In the genomic region with DNA sequence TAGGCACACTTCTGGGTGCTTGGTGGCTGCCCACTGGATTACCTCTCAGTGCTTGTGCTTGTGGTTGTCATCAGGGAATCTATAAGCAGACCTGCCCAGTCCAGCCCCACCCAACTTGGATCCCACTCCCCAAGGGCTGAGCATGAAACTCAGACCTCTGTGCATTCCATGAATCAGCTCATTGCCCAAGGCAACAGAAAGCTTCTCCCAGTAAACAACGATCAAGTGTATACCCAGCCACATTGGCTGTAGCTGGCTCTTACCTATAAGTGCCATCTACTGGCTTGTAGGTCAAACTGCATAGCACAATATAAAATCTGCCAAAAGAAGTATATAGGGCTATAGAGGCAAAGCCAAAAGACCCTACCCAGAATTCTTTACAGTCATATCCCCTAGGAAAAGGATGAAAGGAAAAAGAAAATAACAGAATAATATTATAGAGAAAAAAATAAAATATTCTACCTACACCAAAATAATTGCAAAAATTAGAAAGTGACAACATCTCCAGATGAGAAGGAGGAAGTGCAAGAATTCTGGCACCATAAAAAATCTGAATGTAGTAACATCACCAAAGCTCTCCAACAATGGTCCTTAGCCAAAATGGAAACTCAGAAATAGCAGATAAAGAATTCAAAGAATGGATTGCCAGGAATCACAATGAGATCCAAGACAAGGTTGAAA, we compare ENCODE assay signal across 9 cellular contexts.
DNase-seq lines count a peak whose midpoint lies in the region; ATAC-seq, FAIRE-seq and TF ChIP-seq lines count a peak whose summit lies in the region.
"Had no signal": no experiment of that assay in that cellular context is flagged by ENCODE, and none has a peak within 500 bp of the region (broad histone marks: within the 10 kb centered on the region; RNA-seq: fewer than 3 reads in every experiment).

No MANE protein-coding gene starts in this region.

- POLR2A ChIA-PET in A673 (lab: Charles Lee; ENCODE audit: low non-redundant PET), result no interaction called here
- POLR2A ChIA-PET in activated CD4-positive, alpha-beta memory T cell treated with anti-CD3 and anti-CD28 coated beads, Interleukin-2, amount 10 ng/mL, durations not matched to agents 7 days and 5 days (lab: Charles Lee), result no interaction called here

- CTCF ChIA-PET in A673 (lab: Charles Lee), result interaction anchor here (1.0 kb wide), 1 partner anchor 436 kb away, joined by 7 read pairs; no protein-coding TSS in a partner anchor
- CTCF ChIA-PET in activated CD4-positive, alpha-beta memory T cell treated with anti-CD3 and anti-CD28 coated beads, Interleukin-2, amount 10 ng/mL, durations not matched to agents 7 days and 5 days (lab: Charles Lee), result no interaction called here

- DNase-seq in A673 (ENCODE audit: low spot score) (peak; percentile 37), GM13977 (ENCODE audit: low spot score) (no peak), RCC 7860 (ENCODE audit: low spot score) (peak; percentile 15), foreskin fibroblast (peak; percentile 34 to 52), uterus (no peak)
- no peak for DNase-seq in activated CD4-positive, alpha-beta memory T cell treated with anti-CD3 and anti-CD28 coated beads, Interleukin-2, amount 10 ng/mL, durations not matched to agents 7 days and 5 days
- no peak for DNase-seq in activated T-cell treated with anti-CD3 and anti-CD28 coated beads, Interleukin-2, amount 50 U/mL, for 4 hours
- DNase-seq: activated CD4-positive, alpha-beta memory T cell treated with anti-CD3 and anti-CD28 coated beads for 36 hours had no signal

- FAIRE-seq in RCC 7860 (lab: Jason Lieb, UNC), result no peak

- intact Hi-C loops in A673 (cut with micrococcal nuclease; ENCODE audit: unreplicated experiment), result no loop called here
- intact Hi-C loops in uterus (cut with DNase I; ENCODE audit: low total_unique reads), result no loop called here

- peaks cover 13% of the 10 kb centered on the region for H3K9me3 Mint-ChIP-seq in activated CD4-positive, alpha-beta memory T cell treated with anti-CD3 and anti-CD28 coated beads, Interleukin-2, amount 10 ng/mL, durations not matched to agents 7 days and 5 days
- H3K9me3 Mint-ChIP-seq in activated T-cell treated with anti-CD3 and anti-CD28 coated beads, Interleukin-2, amount 50 U/mL, for 4 hours, result peaks cover 33% of the 10 kb centered on the region

- in situ Hi-C loops in GM13977 (cut with MboI; ENCODE audit: low pct_unique_long_range_greater_than_20kb, low sequenced_read_pairs, unreplicated experiment), result no loop called here

- TF ChIP-seq POLR2A in uterus (IDR thresholded peaks at IDR 0.05), result no peak

- H3K4me3 ChIP-seq in A673 (ENCODE audit: low read depth, low read length, poor library complexity, severe bottlenecking) (no peak overlapping the region), foreskin fibroblast (ENCODE audit: low read depth in 1 of 2, low read length in 2 of 2) (no peak overlapping the region), uterus (no peak overlapping the region)

- no peak overlapping the region for H3K27ac ChIP-seq in A673 (ENCODE audit: low read depth, low read length, poor library complexity, severe bottlenecking)
- H3K27ac ChIP-seq in uterus, result no peak overlapping the region

- H3K9me3 ChIP-seq in A673 (ENCODE audit: low read depth, low read length, poor library complexity, severe bottlenecking), result no peaks in the 10 kb centered on the region
- H3K9me3 ChIP-seq in uterus, result peaks cover 0 to 6% of the 10 kb centered on the region in 2 donors

- no peak for ATAC-seq in HG02763 (IDR thresholded peaks at IDR 0.05; ENCODE audit: unreplicated experiment)
- no peak for ATAC-seq in activated T-cell treated with anti-CD3 and anti-CD28 coated beads, Interleukin-2, amount 50 U/mL, for 4 hours

- H3K4me1 ChIP-seq in A673 (ENCODE audit: insufficient read depth, low read length, poor library complexity, severe bottlenecking) (no peaks in the 10 kb centered on the region), uterus (no peaks in the 10 kb centered on the region)

- H3K27me3 Mint-ChIP-seq in activated CD4-positive, alpha-beta memory T cell treated with anti-CD3 and anti-CD28 coated beads, Interleukin-2, amount 10 ng/mL, durations not matched to agents 7 days and 5 days, result no peaks in the 10 kb centered on the region
- H3K27me3 Mint-ChIP-seq in activated T-cell treated with anti-CD3 and anti-CD28 coated beads, Interleukin-2, amount 50 U/mL, for 4 hours (ENCODE audit: low read depth), result no peaks in the 10 kb centered on the region
- H3K27me3 Mint-ChIP-seq: activated CD4-positive, alpha-beta memory T cell treated with anti-CD3 and anti-CD28 coated beads for 36 hours had no signal

- peaks cover 3% of the 10 kb centered on the region for H3K27me3 ChIP-seq in A673 (replicated peaks; ENCODE audit: insufficient read depth, low read depth, low read length, poor library complexity)
- H3K27me3 ChIP-seq in uterus, result no peaks in the 10 kb centered on the region

- H3K27ac Mint-ChIP-seq in activated CD4-positive, alpha-beta memory T cell treated with anti-CD3 and anti-CD28 coated beads, Interleukin-2, amount 10 ng/mL, durations not matched to agents 7 days and 5 days, result no peak overlapping the region
- H3K27ac Mint-ChIP-seq: activated CD4-positive, alpha-beta memory T cell treated with anti-CD3 and anti-CD28 coated beads for 36 hours had no signal

- TF ChIP-seq CTCF in A673 (conservative IDR thresholded peaks at IDR 0.05; ENCODE audit: low read depth, low read length), result peak; percentile 58
- peak; percentile 49 for TF ChIP-seq CTCF in GM13977 (IDR thresholded peaks at IDR 0.05; ENCODE audit: extremely low read depth, insufficient read depth, missing control alignments)
- TF ChIP-seq CTCF in foreskin fibroblast (IDR thresholded peaks at IDR 0.05; ENCODE audit: low read depth, low read length), result peak; percentile 62
- no peak for TF ChIP-seq CTCF in uterus (IDR thresholded peaks at IDR 0.05)

- H3K36me3 ChIP-seq in A673 (ENCODE audit: insufficient read depth, low read length, poor library complexity, severe bottlenecking) (no peaks in the 10 kb centered on the region), uterus (no peaks in the 10 kb centered on the region)

- no TSS peak for BruUV-seq in A673 (replicated peaks; lab: Mats Ljungman, UMichigan)

- no peaks in the 10 kb centered on the region for H3K4me1 Mint-ChIP-seq in activated CD4-positive, alpha-beta memory T cell treated with anti-CD3 and anti-CD28 coated beads, Interleukin-2, amount 10 ng/mL, durations not matched to agents 7 days and 5 days
- H3K4me1 Mint-ChIP-seq in activated T-cell treated with anti-CD3 and anti-CD28 coated beads, Interleukin-2, amount 50 U/mL, for 4 hours (ENCODE audit: low read depth), result no peaks in the 10 kb centered on the region

- no peak overlapping the region for H3K4me3 Mint-ChIP-seq in activated CD4-positive, alpha-beta memory T cell treated with anti-CD3 and anti-CD28 coated beads, Interleukin-2, amount 10 ng/mL, durations not matched to agents 7 days and 5 days
- no peak overlapping the region for H3K4me3 Mint-ChIP-seq in activated T-cell treated with anti-CD3 and anti-CD28 coated beads, Interleukin-2, amount 50 U/mL, for 4 hours
- H3K4me3 Mint-ChIP-seq: activated CD4-positive, alpha-beta memory T cell treated with anti-CD3 and anti-CD28 coated beads for 36 hours had no signal

- no peaks in the 10 kb centered on the region for H3K36me3 Mint-ChIP-seq in activated CD4-positive, alpha-beta memory T cell treated with anti-CD3 and anti-CD28 coated beads, Interleukin-2, amount 10 ng/mL, durations not matched to agents 7 days and 5 days (ENCODE audit: low read depth)
- no peaks in the 10 kb centered on the region for H3K36me3 Mint-ChIP-seq in activated T-cell treated with anti-CD3 and anti-CD28 coated beads, Interleukin-2, amount 50 U/mL, for 4 hours (ENCODE audit: insufficient read depth)
- H3K36me3 Mint-ChIP-seq: activated CD4-positive, alpha-beta memory T cell treated with anti-CD3 and anti-CD28 coated beads for 36 hours had no signal

Comparison
In these comparisons a context has a peak if more than half of its experiments do, and no peak if none do; other contexts are left out.
1. DNase-seq: peak in A673 (single experiment), RCC 7860 (single experiment) and foreskin fibroblast (2 of 2); none in GM13977 (single experiment), uterus (0 of 2), activated CD4-positive, alpha-beta memory T cell treated with anti-CD3 and anti-CD28 coated beads, Interleukin-2, amount 10 ng/mL, durations not matched to agents 7 days and 5 days (single experiment) and activated T-cell treated with anti-CD3 and anti-CD28 coated beads, Interleukin-2, amount 50 U/mL, for 4 hours (single experiment).
2. CTCF ChIP-seq: peak in A673 (single experiment), GM13977 (single experiment) and foreskin fibroblast (single experiment); none in uterus (0 of 4).